In the genomic region with DNA sequence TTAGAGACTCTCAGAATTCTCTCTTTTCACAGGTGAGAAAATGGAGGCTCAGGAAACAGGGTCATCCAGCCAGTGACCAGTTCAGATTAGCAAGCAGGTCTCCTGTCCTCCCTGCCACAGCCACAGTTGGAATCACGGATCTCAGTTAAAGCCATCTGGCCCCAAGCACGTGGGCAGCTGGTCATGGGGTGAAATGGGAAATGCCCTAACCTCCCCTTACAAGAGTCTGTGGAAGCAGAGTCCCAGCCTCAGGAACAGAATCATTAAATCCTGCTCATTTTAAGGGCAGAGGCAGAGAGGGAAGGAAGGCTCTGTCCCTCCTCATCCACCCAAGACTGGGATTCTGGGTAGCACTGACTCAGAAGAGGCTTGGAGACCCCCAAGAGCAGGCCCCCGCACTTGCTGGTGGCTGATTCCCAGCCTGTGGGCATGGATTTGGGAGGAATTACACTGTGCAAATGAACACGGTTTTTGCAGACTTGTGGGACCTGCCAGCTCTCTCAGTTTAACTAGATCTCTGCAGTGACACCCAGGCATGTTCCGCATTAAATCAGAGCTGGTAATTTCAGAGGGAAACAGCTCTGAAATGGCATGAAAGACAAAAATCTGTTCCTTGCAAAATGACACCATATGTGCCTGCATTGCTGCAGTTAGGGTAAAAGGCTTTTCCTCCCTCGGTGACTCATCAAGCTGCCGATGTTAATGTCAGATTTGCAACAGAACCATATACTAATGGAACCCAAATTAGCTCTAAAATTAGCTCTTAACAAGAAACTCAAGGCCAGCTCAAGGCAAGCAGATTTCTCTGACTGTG, we compare ENCODE assay signal across 8 cellular contexts.
DNase-seq lines count a peak whose midpoint lies in the region; ATAC-seq, FAIRE-seq and TF ChIP-seq lines count a peak whose summit lies in the region.

No MANE protein-coding gene starts in this region.

- peaks cover 7% of the 10 kb centered on the region for H3K27me3 Mint-ChIP-seq in nephron progenitor cell (ENCODE audit: low read depth, poor library complexity)

- TF ChIP-seq CTCF in BJ (IDR thresholded peaks at IDR 0.05; ENCODE audit: insufficient read depth, low read depth, low read length), result no peak
- no peak for TF ChIP-seq CTCF in nephron progenitor cell (IDR thresholded peaks at IDR 0.05)

- H3K4me1 Mint-ChIP-seq in nephron progenitor cell, result peaks cover 73% of the 10 kb centered on the region

- DNase-seq in BJ (ENCODE audit: low read depth) (peak; percentile 78), NCI-H1694 treated with DMSO at 0.1 percent for 48 hours (lab: John Stamatoyannopoulos, UW) (peak; percentile 80), dedifferentiated amniotic fluid mesenchymal stem cell (ENCODE audit: extremely low spot score) (peak; percentile 58), nephron progenitor cell (no peak), NCI-H2081 treated with DMSO at 0.1 percent for 48 hours (lab: John Stamatoyannopoulos, UW) (no peak), AML-193 (lab: John Stamatoyannopoulos, UW) (no peak), GM12892 (ENCODE audit: insufficient read length) (no peak)

- H3K4me3 Mint-ChIP-seq in nephron progenitor cell, result no peak overlapping the region

- no peaks in the 10 kb centered on the region for H3K36me3 ChIP-seq in BJ (ENCODE audit: control insufficient read depth, insufficient read depth, low read length)

- no peak for FAIRE-seq in GM12892 (lab: Jason Lieb, UNC)

- no peak overlapping the region for H3K4me3 ChIP-seq in BJ (ENCODE audit: low read depth, low read length)

- no peak for ATAC-seq in GM21367 (IDR thresholded peaks at IDR 0.05; ENCODE audit: unreplicated experiment)

- H3K36me3 Mint-ChIP-seq in nephron progenitor cell (ENCODE audit: low read depth), result no peaks in the 10 kb centered on the region

- H3K27me3 ChIP-seq in BJ (ENCODE audit: control insufficient read depth, insufficient read depth, low read length), result no peaks in the 10 kb centered on the region

- CTCF ChIA-PET in BJ (lab: Yijun Ruan, JAX), result interaction anchor here (0.9 to 1.7 kb wide), 6 partner anchors 43 to 210 kb away, joined by 3 to 6 read pairs (median 3); no protein-coding TSS in a partner anchor

- H3K27ac Mint-ChIP-seq in nephron progenitor cell, result peak overlapping the region; percentile 8

- POLR2A ChIA-PET in BJ (lab: Charles Lee), result interaction anchor here (0.6 to 0.9 kb wide), 3 partner anchors 134 to 250 kb away, joined by 3 to 4 read pairs (median 4); no protein-coding TSS in a partner anchor

- no peaks in the 10 kb centered on the region for H3K9me3 Mint-ChIP-seq in nephron progenitor cell

- no peak for TF ChIP-seq POLR2A in GM12892 (IDR thresholded peaks at IDR 0.05; ENCODE audit: low read depth, low read length)

Comparison
In these comparisons a context has a peak if more than half of its experiments do, and no peak if none do; other contexts are left out.
1. DNase-seq: peak in BJ (single experiment), NCI-H1694 treated with DMSO at 0.1 percent for 48 hours (single experiment) and dedifferentiated amniotic fluid mesenchymal stem cell (single experiment); none in nephron progenitor cell (single experiment), NCI-H2081 treated with DMSO at 0.1 percent for 48 hours (single experiment), AML-193 (0 of 2) and GM12892 (single experiment).